Comparison of ENCODE assay signal across 8 cellular contexts in the genomic region with DNA sequence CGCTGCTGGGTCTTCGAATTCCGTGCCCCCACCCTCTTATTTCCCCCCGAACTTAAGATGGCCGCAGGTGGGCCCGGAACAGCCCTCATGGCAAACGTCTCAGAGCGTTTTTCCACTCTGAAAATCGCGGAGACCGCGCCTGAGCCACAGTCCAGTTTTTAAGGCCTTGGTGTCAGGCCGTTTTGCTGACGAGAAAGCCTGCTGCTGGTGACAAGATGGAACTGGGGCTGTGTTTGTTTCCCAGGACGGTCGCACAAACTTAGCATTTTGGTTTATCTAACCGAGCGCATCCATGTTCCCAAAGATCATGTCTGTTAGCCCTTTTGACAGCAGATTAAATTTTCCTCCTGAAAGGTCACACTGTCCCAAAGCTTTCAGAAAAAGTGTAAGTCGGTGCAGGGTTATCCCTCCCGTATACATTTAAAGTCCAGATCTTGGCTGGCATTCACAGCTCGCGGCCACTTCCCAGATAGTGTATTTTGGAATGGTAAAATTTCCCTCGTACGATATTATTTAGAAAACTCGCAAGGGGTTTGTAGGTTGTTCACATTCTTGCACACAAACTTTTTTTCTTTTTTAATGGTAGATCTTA. TPM values are rescaled to one million over a fixed set of nuclear protein-coding genes. Genes with fewer than 3 reads are reported as not detected.
DNase-seq lines count a peak whose midpoint lies in the region; ATAC-seq and TF ChIP-seq lines count a peak whose summit lies in the region.

No MANE protein-coding gene starts in this region.

- H3K9me3 ChIP-seq in HUES48 (ENCODE audit: control insufficient read depth, insufficient read depth, low read length) (no peaks in the 10 kb centered on the region), neural cell (ENCODE audit: low read length) (no peaks in the 10 kb centered on the region)

- peaks cover 52% of the 10 kb centered on the region for H3K79me2 ChIP-seq in neural cell (replicated peaks; ENCODE audit: insufficient read depth, low read length)

- peak overlapping the region; percentile 56 for H2AFZ ChIP-seq in neural cell (ENCODE audit: low read depth, low read length)

- DNase-seq in NCI-H1105 (lab: John Stamatoyannopoulos, UW) (no peak), NCI-H2196 (lab: John Stamatoyannopoulos, UW; ENCODE audit: unreplicated experiment) (no peak)

- ATAC-seq in GM21528 (IDR thresholded peaks at IDR 0.05; ENCODE audit: low FRiP score, unreplicated experiment), result peak; percentile 49
- ATAC-seq in SK-N-SH treated with all-trans-retinoic acid at 6 μM for 48 hours, result peak; percentile 69
- ATAC-seq in esophagus mucosa, result peak; percentile 54

- no peaks in the 10 kb centered on the region for H3K9me2 ChIP-seq in neural cell (ENCODE audit: insufficient read depth, low read length)

- H3K27ac ChIP-seq in HUES48 (ENCODE audit: low read depth, low read length) (peak overlapping the region; percentile 99), neural cell (ENCODE audit: low read length) (peak overlapping the region; percentile 95)

- H3K4me1 ChIP-seq in HUES48 (ENCODE audit: control insufficient read depth, insufficient read depth, low read length), result peaks cover 6% of the 10 kb centered on the region

- H4K20me1 ChIP-seq in neural cell (ENCODE audit: insufficient read depth), result no peaks in the 10 kb centered on the region

- no peaks in the 10 kb centered on the region for H3K36me3 ChIP-seq in HUES48 (ENCODE audit: control insufficient read depth, insufficient read depth, low read length)
- no peaks in the 10 kb centered on the region for H3K36me3 ChIP-seq in neural cell (ENCODE audit: insufficient read depth, low read length)

- no peak for TF ChIP-seq EP300 in neural cell (conservative IDR thresholded peaks at IDR 0.05; ENCODE audit: poor library complexity, severe bottlenecking)

- no peak for TF ChIP-seq RAD21 in neural cell (conservative IDR thresholded peaks at IDR 0.05)

- H3K4me3 ChIP-seq in GM12875 (ENCODE audit: low read depth, low read length) (peak overlapping the region; percentile 84), HUES48 (ENCODE audit: low read depth, low read length) (peak overlapping the region; percentile 97), neural cell (ENCODE audit: low read length) (peak overlapping the region; percentile 73)

- H3K4me2 ChIP-seq in neural cell (ENCODE audit: low read length), result peak overlapping the region; percentile 68

- H3F3A ChIP-seq in neural cell (ENCODE audit: insufficient read depth, low read length, poor library complexity, severe bottlenecking), result peaks cover 8% of the 10 kb centered on the region

- H3K9ac ChIP-seq in HUES48 (ENCODE audit: low read depth, low read length) (peak overlapping the region; percentile 98), neural cell (ENCODE audit: low read length) (peak overlapping the region; percentile 94)

- TF ChIP-seq CTCF in GM12875 (IDR thresholded peaks at IDR 0.05; ENCODE audit: borderline replicate concordance, insufficient read depth, low read depth, low read length) (no peak), neural cell (IDR thresholded peaks at IDR 0.05; ENCODE audit: poor library complexity, severe bottlenecking) (no peak)

- H3K27me3 ChIP-seq in HUES48 (ENCODE audit: control insufficient read depth, insufficient read depth, low read length) (no peaks in the 10 kb centered on the region), neural cell (ENCODE audit: insufficient read depth, low read depth, low read length) (no peaks in the 10 kb centered on the region)

TF ChIP-seq in SK-N-SH treated with all-trans-retinoic acid at 6 μM for 48 hours, 23 proteins besides CTCF, POLR2A, EP300 and RAD21:
- TF ChIP-seq GLIS3 (CRISPR knock-in tag; IDR thresholded peaks at IDR 0.05) (no peak), SNAI2 (CRISPR knock-in tag; IDR thresholded peaks at IDR 0.05) (no peak), TCF4 (CRISPR knock-in tag; IDR thresholded peaks at IDR 0.05; ENCODE audit: borderline replicate concordance) (no peak), ISL1 (CRISPR knock-in tag; IDR thresholded peaks at IDR 0.05) (no peak)
- TF ChIP-seq, protein P1, sequence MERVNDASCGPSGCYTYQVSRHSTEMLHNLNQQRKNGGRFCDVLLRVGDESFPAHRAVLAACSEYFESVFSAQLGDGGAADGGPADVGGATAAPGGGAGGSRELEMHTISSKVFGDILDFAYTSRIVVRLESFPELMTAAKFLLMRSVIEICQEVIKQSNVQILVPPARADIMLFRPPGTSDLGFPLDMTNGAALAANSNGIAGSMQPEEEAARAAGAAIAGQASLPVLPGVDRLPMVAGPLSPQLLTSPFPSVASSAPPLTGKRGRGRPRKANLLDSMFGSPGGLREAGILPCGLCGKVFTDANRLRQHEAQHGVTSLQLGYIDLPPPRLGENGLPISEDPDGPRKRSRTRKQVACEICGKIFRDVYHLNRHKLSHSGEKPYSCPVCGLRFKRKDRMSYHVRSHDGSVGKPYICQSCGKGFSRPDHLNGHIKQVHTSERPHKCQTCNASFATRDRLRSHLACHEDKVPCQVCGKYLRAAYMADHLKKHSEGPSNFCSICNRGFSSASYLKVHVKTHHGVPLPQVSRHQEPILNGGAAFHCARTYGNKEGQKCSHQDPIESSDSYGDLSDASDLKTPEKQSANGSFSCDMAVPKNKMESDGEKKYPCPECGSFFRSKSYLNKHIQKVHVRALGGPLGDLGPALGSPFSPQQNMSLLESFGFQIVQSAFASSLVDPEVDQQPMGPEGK (CRISPR knock-in tag; IDR thresholded peaks at IDR 0.05; ENCODE audit: borderline replicate concordance), result 0 out of 2 replicates have a peak, but pooled peaks have one; percentile 28

TF ChIP-seq in neural cell, 6 proteins besides CTCF, POLR2A, EP300 and RAD21:
- TF ChIP-seq, protein P2, sequence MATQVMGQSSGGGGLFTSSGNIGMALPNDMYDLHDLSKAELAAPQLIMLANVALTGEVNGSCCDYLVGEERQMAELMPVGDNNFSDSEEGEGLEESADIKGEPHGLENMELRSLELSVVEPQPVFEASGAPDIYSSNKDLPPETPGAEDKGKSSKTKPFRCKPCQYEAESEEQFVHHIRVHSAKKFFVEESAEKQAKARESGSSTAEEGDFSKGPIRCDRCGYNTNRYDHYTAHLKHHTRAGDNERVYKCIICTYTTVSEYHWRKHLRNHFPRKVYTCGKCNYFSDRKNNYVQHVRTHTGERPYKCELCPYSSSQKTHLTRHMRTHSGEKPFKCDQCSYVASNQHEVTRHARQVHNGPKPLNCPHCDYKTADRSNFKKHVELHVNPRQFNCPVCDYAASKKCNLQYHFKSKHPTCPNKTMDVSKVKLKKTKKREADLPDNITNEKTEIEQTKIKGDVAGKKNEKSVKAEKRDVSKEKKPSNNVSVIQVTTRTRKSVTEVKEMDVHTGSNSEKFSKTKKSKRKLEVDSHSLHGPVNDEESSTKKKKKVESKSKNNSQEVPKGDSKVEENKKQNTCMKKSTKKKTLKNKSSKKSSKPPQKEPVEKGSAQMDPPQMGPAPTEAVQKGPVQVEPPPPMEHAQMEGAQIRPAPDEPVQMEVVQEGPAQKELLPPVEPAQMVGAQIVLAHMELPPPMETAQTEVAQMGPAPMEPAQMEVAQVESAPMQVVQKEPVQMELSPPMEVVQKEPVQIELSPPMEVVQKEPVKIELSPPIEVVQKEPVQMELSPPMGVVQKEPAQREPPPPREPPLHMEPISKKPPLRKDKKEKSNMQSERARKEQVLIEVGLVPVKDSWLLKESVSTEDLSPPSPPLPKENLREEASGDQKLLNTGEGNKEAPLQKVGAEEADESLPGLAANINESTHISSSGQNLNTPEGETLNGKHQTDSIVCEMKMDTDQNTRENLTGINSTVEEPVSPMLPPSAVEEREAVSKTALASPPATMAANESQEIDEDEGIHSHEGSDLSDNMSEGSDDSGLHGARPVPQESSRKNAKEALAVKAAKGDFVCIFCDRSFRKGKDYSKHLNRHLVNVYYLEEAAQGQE (IDR thresholded peaks at IDR 0.05; ENCODE audit: borderline replicate concordance), result no peak
- peak; percentile 87 for TF ChIP-seq MXI1 (conservative IDR thresholded peaks at IDR 0.05; ENCODE audit: poor library complexity, severe bottlenecking)
- TF ChIP-seq TAF1 (IDR thresholded peaks at IDR 0.05; ENCODE audit: low read depth), result no peak
- TF ChIP-seq SMC3 (conservative IDR thresholded peaks at IDR 0.05; ENCODE audit: poor library complexity), result no peak
TF ChIP-seq in neural cell: peak in this region for 1.

RNA-seq across cellular contexts. Expression of a gene that starts 0.8 kb away (rescaled TPM):
- total RNA-seq in esophagus mucosa, result 30.8 TPM
- polyA plus RNA-seq in neural cell, result 63.0 and 73.6 TPM in 2 replicates
- 200 and 218 TPM in 2 replicates for polyA minus RNA-seq in neural cell
